Comparison of ENCODE assay signal across 10 cellular contexts in genomic region chr15:40306908-40307307, GRCh38. TPM values are rescaled to one million over a fixed set of nuclear protein-coding genes. Genes with fewer than 3 reads are reported as not detected.
A peak's percentile ranks its signal among the peaks of the same experiment; 100 is the strongest.
DNase-seq lines count a peak whose midpoint lies in the region; ATAC-seq and TF ChIP-seq lines count a peak whose summit lies in the region.
"Had no signal": no experiment of that assay in that cellular context is flagged by ENCODE, and none has a peak within 500 bp of the region (broad histone marks: within the 10 kb centered on the region; RNA-seq: fewer than 3 reads in every experiment).

No MANE protein-coding gene starts in this region.

- no peaks in the 10 kb centered on the region for H3K27me3 Mint-ChIP-seq in activated T-cell treated with anti-CD3 and anti-CD28 coated beads, Interleukin-2, amount 50 U/mL, for 4 hours (ENCODE audit: low read depth)
- no peaks in the 10 kb centered on the region for H3K27me3 Mint-ChIP-seq in activated B cell treated with CpG ODN at 0.5 μM for 24 hours

- TF ChIP-seq CTCF in activated B cell treated with CpG ODN at 0.5 μM for 24 hours (IDR thresholded peaks at IDR 0.05) (no peak), right lobe of liver (IDR thresholded peaks at IDR 0.05) (no peak), thoracic aorta (IDR thresholded peaks at IDR 0.05) (no peak)

- peaks cover 6% of the 10 kb centered on the region for H3K36me3 Mint-ChIP-seq in activated T-cell treated with anti-CD3 and anti-CD28 coated beads, Interleukin-2, amount 50 U/mL, for 4 hours (ENCODE audit: insufficient read depth)
- peaks cover 25% of the 10 kb centered on the region for H3K36me3 Mint-ChIP-seq in activated B cell treated with CpG ODN at 0.5 μM for 24 hours (ENCODE audit: low read depth)

- H3K4me1 Mint-ChIP-seq in activated T-cell treated with anti-CD3 and anti-CD28 coated beads, Interleukin-2, amount 50 U/mL, for 4 hours (ENCODE audit: low read depth) = peaks cover 45% of the 10 kb centered on the region
- H3K4me1 Mint-ChIP-seq in activated B cell treated with CpG ODN at 0.5 μM for 24 hours = peaks cover 44% of the 10 kb centered on the region

- POLR2A ChIA-PET in activated B cell treated with CpG ODN at 0.5 μM for 24 hours (lab: Charles Lee) = interaction anchor here (0.7 to 3.7 kb wide), 16 partner anchors 10 to 388 kb away, joined by 3 to 34 read pairs (median 8); partner anchors contain the start of genes ANKRD63, BMF, INAFM2 and SRP14

- H3K9me3 Mint-ChIP-seq in activated T-cell treated with anti-CD3 and anti-CD28 coated beads, Interleukin-2, amount 50 U/mL, for 4 hours = no peaks in the 10 kb centered on the region
- H3K9me3 Mint-ChIP-seq in activated B cell treated with CpG ODN at 0.5 μM for 24 hours = no peaks in the 10 kb centered on the region

- H3K36me3 ChIP-seq in right lobe of liver (no peaks in the 10 kb centered on the region), thoracic aorta (no peaks in the 10 kb centered on the region)

- no peak for DNase-seq in activated T-cell treated with anti-CD3 and anti-CD28 coated beads, Interleukin-2, amount 50 U/mL, for 4 hours
- no peak for DNase-seq in activated T-cell treated with anti-CD3 and anti-CD28 coated beads, Interleukin-2, amount 50 U/mL, for 1 hour
- DNase-seq in activated B cell treated with CpG ODN at 0.5 μM for 24 hours (no peak), right lobe of liver (peak in 1 of 3 donors; percentile 54), thoracic aorta (ENCODE audit: low spot score) (no peak), SW 1271 (lab: John Stamatoyannopoulos, UW) (no peak), cortex of kidney (lab: John Stamatoyannopoulos, UW) (no peak)
- DNase-seq: PC-3 had no signal

- TF ChIP-seq POLR2A in right lobe of liver (IDR thresholded peaks at IDR 0.05) = no peak

- peak; percentile 8 to 12 for ATAC-seq in activated T-cell treated with anti-CD3 and anti-CD28 coated beads, Interleukin-2, amount 50 U/mL, for 4 hours
- no peak for ATAC-seq in activated B cell treated with CpG ODN at 0.5 μM for 24 hours (ENCODE audit: low read depth)
- no peak for ATAC-seq in right lobe of liver
- ATAC-seq in thoracic aorta (ENCODE audit: insufficient number of reproducible peaks, low FRiP score, low read depth) = no peak
- ATAC-seq in GM21360 (IDR thresholded peaks at IDR 0.05; ENCODE audit: unreplicated experiment) = no peak

- H3K27me3 ChIP-seq in right lobe of liver (no peaks in the 10 kb centered on the region), thoracic aorta (replicated peaks; ENCODE audit: insufficient read depth) (no peaks in the 10 kb centered on the region)

- CTCF ChIA-PET in activated B cell treated with CpG ODN at 0.5 μM for 24 hours (lab: Charles Lee) = interaction anchor here (1.0 to 20.0 kb wide), 7 partner anchors 13 to 88 kb away, joined by 3 to 310 read pairs (median 22); partner anchors contain the start of genes ANKRD63, CCDC9B and INAFM2

- H3K9me3 ChIP-seq in right lobe of liver = no peaks in the 10 kb centered on the region
- no peaks in the 10 kb centered on the region for H3K9me3 ChIP-seq in thoracic aorta

- peak overlapping the region in 2 of 3 donors; percentile 40 to 43 for H3K27ac ChIP-seq in right lobe of liver
- H3K27ac ChIP-seq in thoracic aorta = no peak overlapping the region

- peak overlapping the region; percentile 95 for H3K4me3 Mint-ChIP-seq in activated T-cell treated with anti-CD3 and anti-CD28 coated beads, Interleukin-2, amount 50 U/mL, for 4 hours
- H3K4me3 Mint-ChIP-seq in activated B cell treated with CpG ODN at 0.5 μM for 24 hours = peak overlapping the region; percentile 93

- WGBS in right lobe of liver (ENCODE audit: insufficient coverage, low coverage, low lambda C conversion rate, missing lambda C conversion rate) = no CpG with 5 or more reads among the region's 7 CpGs

- H3K27ac Mint-ChIP-seq in activated B cell treated with CpG ODN at 0.5 μM for 24 hours = peak overlapping the region; percentile 96

- H3K4me1 ChIP-seq in right lobe of liver (no peaks in the 10 kb centered on the region), thoracic aorta (ENCODE audit: control insufficient read depth in 1 of 2, low read depth in 2 of 2) (no peaks in the 10 kb centered on the region)

- intact Hi-C loops in activated B cell treated with CpG ODN at 0.5 μM for 24 hours (cut with micrococcal nuclease) = loop anchor here (1.0 kb wide), 1 partner anchor 31 kb away; no protein-coding TSS in a partner anchor
- intact Hi-C loops in right lobe of liver (cut with DNase I) = no loop called here

- H3K4me3 ChIP-seq in right lobe of liver (peak overlapping the region; percentile 16 to 41 (median 20)), thoracic aorta (peak overlapping the region; percentile 62)

RNA-seq across cellular contexts. Expression of gene PLCB2, which starts 0.8 kb away (rescaled TPM):
- total RNA-seq in activated T-cell treated with anti-CD3 and anti-CD28 coated beads, Interleukin-2, amount 50 U/mL, for 4 hours = 10 to 100 TPM; 41.7 to 50.3 (median 48.6) TPM
- 109 and 126 TPM in 2 replicates for total RNA-seq in activated B cell treated with CpG ODN at 0.5 μM for 24 hours
- total RNA-seq in right lobe of liver = 10 to 100 TPM in 2 of 6 experiments, 1 to 10 TPM in 4; 5.0 to 18.0 (median 7.2) TPM
- total RNA-seq in thoracic aorta = 10 to 100 TPM; 17.7 to 32.4 TPM

RNA-seq across cellular contexts. Expression of gene INAFM2, which starts 16.6 kb away (rescaled TPM):
- 10 to 100 TPM; 11.4 to 13.3 (median 13.3) TPM for total RNA-seq in activated T-cell treated with anti-CD3 and anti-CD28 coated beads, Interleukin-2, amount 50 U/mL, for 4 hours
- total RNA-seq in activated B cell treated with CpG ODN at 0.5 μM for 24 hours (9.5 TPM in 2 replicates), right lobe of liver (1 to 10 TPM; 4.6 to 8.7 (median 5.8) TPM), thoracic aorta (10 to 100 TPM; 63.8 to 79.2 TPM)

RNA-seq across cellular contexts. Expression of gene ANKRD63, which starts 24.0 kb away (rescaled TPM):
- total RNA-seq in activated T-cell treated with anti-CD3 and anti-CD28 coated beads, Interleukin-2, amount 50 U/mL, for 4 hours = not detected
- total RNA-seq in activated B cell treated with CpG ODN at 0.5 μM for 24 hours (0.32 TPM in 1 of 2 replicates, not detected in the other), right lobe of liver (under 1 TPM in 1 of 6 experiments, not detected in 5; 0.24 TPM), thoracic aorta (not detected)
- total RNA-seq: mesenteric fat pad had no signal

RNA-seq across cellular contexts. Expression of gene CCDC9B, which starts 33.8 kb away (rescaled TPM):
- total RNA-seq in activated T-cell treated with anti-CD3 and anti-CD28 coated beads, Interleukin-2, amount 50 U/mL, for 4 hours = under 1 TPM; 0.13 to 0.30 (median 0.25) TPM
- total RNA-seq in activated B cell treated with CpG ODN at 0.5 μM for 24 hours (0.91 and 2.1 TPM in 2 replicates), right lobe of liver (10 to 100 TPM in 1 of 6 experiments, 1 to 10 TPM in 5; 4.2 to 11.9 (median 4.7) TPM), thoracic aorta (10 to 100 TPM; 30.1 to 57.1 TPM)

RNA-seq across cellular contexts. Expression of gene PHGR1, which starts 43.9 kb away (rescaled TPM):
- total RNA-seq in activated T-cell treated with anti-CD3 and anti-CD28 coated beads, Interleukin-2, amount 50 U/mL, for 4 hours = under 1 TPM in 1 of 3 donors, not detected in 2; 0.54 TPM
- not detected in 2 replicates for total RNA-seq in activated B cell treated with CpG ODN at 0.5 μM for 24 hours
- total RNA-seq in right lobe of liver = not detected
- not detected for total RNA-seq in thoracic aorta
- total RNA-seq: PC-3 had no signal

Comparison
In these comparisons a context has a peak if more than half of its experiments do, and no peak if none do; other contexts are left out.
1. ATAC-seq: peak in activated T-cell treated with anti-CD3 and anti-CD28 coated beads, Interleukin-2, amount 50 U/mL, for 4 hours (2 of 2); none in activated B cell treated with CpG ODN at 0.5 μM for 24 hours (single experiment), right lobe of liver (0 of 4), thoracic aorta (single experiment) and GM21360 (single experiment).
2. H3K27ac ChIP-seq: peak in right lobe of liver (2 of 3); none in thoracic aorta (0 of 2).